ENCODE assay signal across 1 cellular context in genomic region chr16:71722801-71723536, GRCh38.
TF ChIP-seq lines count a peak whose summit lies in the region.

No MANE protein-coding gene starts in this region.

TF ChIP-seq in HepG2, 621 proteins besides CTCF, POLR2A, EP300 and RAD21 (continued from another document and continues in another):
- TF ChIP-seq, protein P1, sequence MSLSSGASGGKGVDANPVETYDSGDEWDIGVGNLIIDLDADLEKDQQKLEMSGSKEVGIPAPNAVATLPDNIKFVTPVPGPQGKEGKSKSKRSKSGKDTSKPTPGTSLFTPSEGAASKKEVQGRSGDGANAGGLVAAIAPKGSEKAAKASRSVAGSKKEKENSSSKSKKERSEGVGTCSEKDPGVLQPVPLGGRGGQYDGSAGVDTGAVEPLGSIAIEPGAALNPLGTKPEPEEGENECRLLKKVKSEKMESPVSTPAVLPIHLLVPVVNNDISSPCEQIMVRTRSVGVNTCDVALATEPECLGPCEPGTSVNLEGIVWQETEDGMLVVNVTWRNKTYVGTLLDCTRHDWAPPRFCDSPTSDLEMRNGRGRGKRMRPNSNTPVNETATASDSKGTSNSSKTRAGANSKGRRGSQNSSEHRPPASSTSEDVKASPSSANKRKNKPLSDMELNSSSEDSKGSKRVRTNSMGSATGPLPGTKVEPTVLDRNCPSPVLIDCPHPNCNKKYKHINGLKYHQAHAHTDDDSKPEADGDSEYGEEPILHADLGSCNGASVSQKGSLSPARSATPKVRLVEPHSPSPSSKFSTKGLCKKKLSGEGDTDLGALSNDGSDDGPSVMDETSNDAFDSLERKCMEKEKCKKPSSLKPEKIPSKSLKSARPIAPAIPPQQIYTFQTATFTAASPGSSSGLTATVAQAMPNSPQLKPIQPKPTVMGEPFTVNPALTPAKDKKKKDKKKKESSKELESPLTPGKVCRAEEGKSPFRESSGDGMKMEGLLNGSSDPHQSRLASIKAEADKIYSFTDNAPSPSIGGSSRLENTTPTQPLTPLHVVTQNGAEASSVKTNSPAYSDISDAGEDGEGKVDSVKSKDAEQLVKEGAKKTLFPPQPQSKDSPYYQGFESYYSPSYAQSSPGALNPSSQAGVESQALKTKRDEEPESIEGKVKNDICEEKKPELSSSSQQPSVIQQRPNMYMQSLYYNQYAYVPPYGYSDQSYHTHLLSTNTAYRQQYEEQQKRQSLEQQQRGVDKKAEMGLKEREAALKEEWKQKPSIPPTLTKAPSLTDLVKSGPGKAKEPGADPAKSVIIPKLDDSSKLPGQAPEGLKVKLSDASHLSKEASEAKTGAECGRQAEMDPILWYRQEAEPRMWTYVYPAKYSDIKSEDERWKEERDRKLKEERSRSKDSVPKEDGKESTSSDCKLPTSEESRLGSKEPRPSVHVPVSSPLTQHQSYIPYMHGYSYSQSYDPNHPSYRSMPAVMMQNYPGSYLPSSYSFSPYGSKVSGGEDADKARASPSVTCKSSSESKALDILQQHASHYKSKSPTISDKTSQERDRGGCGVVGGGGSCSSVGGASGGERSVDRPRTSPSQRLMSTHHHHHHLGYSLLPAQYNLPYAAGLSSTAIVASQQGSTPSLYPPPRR (CRISPR knock-in tag; IDR thresholded peaks at IDR 0.05; ENCODE audit: borderline replicate concordance) = 0 out of 2 replicates have a peak, but pooled peaks have one; percentile 47
- TF ChIP-seq, protein P2, sequence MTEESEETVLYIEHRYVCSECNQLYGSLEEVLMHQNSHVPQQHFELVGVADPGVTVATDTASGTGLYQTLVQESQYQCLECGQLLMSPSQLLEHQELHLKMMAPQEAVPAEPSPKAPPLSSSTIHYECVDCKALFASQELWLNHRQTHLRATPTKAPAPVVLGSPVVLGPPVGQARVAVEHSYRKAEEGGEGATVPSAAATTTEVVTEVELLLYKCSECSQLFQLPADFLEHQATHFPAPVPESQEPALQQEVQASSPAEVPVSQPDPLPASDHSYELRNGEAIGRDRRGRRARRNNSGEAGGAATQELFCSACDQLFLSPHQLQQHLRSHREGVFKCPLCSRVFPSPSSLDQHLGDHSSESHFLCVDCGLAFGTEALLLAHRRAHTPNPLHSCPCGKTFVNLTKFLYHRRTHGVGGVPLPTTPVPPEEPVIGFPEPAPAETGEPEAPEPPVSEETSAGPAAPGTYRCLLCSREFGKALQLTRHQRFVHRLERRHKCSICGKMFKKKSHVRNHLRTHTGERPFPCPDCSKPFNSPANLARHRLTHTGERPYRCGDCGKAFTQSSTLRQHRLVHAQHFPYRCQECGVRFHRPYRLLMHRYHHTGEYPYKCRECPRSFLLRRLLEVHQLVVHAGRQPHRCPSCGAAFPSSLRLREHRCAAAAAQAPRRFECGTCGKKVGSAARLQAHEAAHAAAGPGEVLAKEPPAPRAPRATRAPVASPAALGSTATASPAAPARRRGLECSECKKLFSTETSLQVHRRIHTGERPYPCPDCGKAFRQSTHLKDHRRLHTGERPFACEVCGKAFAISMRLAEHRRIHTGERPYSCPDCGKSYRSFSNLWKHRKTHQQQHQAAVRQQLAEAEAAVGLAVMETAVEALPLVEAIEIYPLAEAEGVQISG (CRISPR knock-in tag; IDR thresholded peaks at IDR 0.05) = peak; percentile 54; the same call in 1 of the 2 replicates
- TF ChIP-seq, protein P3, sequence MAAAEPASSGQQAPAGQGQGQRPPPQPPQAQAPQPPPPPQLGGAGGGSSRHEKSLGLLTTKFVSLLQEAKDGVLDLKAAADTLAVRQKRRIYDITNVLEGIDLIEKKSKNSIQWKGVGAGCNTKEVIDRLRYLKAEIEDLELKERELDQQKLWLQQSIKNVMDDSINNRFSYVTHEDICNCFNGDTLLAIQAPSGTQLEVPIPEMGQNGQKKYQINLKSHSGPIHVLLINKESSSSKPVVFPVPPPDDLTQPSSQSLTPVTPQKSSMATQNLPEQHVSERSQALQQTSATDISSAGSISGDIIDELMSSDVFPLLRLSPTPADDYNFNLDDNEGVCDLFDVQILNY (CRISPR knock-in tag; conservative IDR thresholded peaks at IDR 0.05) = no peak
- TF ChIP-seq AGO2 (optimal IDR thresholded peaks at IDR 0.05; ENCODE audit: low read depth, low read length) (peak; percentile 74), ZNF777 (CRISPR knock-in tag; IDR thresholded peaks at IDR 0.05) (peak; percentile 96), SMARCE1 (IDR thresholded peaks at IDR 0.05; ENCODE audit: borderline replicate concordance) (no peak), ZNF235 (CRISPR knock-in tag; IDR thresholded peaks at IDR 0.05; ENCODE audit: borderline replicate concordance) (no peak; the same call in 1 of the 2 replicates), ZFY (CRISPR knock-in tag; IDR thresholded peaks at IDR 0.05) (no peak), ZNF256 (CRISPR knock-in tag; conservative IDR thresholded peaks at IDR 0.05) (peak; percentile 57; the same call in 1 of the 2 replicates), MIXL1 (CRISPR knock-in tag; IDR thresholded peaks at IDR 0.05) (peak; percentile 17; the same call in 1 of the 2 replicates), MED1 (CRISPR knock-in tag; IDR thresholded peaks at IDR 0.05) (peak; percentile 30; the same call in 1 of the 2 replicates), KLF9 (CRISPR knock-in tag; IDR thresholded peaks at IDR 0.05; ENCODE audit: low read depth) (no peak), DNMT1 (CRISPR knock-in tag; IDR thresholded peaks at IDR 0.05) (peak; percentile 39; the same call in 1 of the 2 replicates), HNRNPUL1 (IDR thresholded peaks at IDR 0.05; ENCODE audit: low read depth, low read length) (no peak), TAF1 (CRISPR knock-in tag; IDR thresholded peaks at IDR 0.05) (no peak), ZNF891 (CRISPR knock-in tag; IDR thresholded peaks at IDR 0.05) (peak; percentile 88), ZNF605 (CRISPR knock-in tag; IDR thresholded peaks at IDR 0.05) (peak; percentile 80), NR2C2 (CRISPR knock-in tag; IDR thresholded peaks at IDR 0.05; ENCODE audit: borderline replicate concordance) (no peak; the same call in 1 of the 2 replicates), HMGXB4 (CRISPR knock-in tag; IDR thresholded peaks at IDR 0.05; ENCODE audit: borderline replicate concordance in 1 of 2, low read depth in 1 of 2) (peak; percentile 28 to 88; a peak in 3 of 4 replicates), ZFP36L2 (CRISPR knock-in tag; IDR thresholded peaks at IDR 0.05) (no peak), ATF7-NPFF (CRISPR knock-in tag; IDR thresholded peaks at IDR 0.05; ENCODE audit: low read depth) (peak; percentile 76), HDAC2 (CRISPR knock-in tag; IDR thresholded peaks at IDR 0.05) (peak; percentile 38; the same call in 1 of the 2 replicates), CBX5 (CRISPR knock-in tag; IDR thresholded peaks at IDR 0.05; ENCODE audit: borderline replicate concordance) (peak; percentile 74; the same call in 1 of the 2 replicates), RFX5 (IDR thresholded peaks at IDR 0.05; ENCODE audit: low read depth, low read length) (no peak), ZNF331 (CRISPR knock-in tag; IDR thresholded peaks at IDR 0.05) (peak; percentile 82), ZNF652 (CRISPR knock-in tag; IDR thresholded peaks at IDR 0.05; ENCODE audit: borderline replicate concordance, low read depth) (no peak), ZBTB2 (CRISPR knock-in tag; IDR thresholded peaks at IDR 0.05; ENCODE audit: low read depth) (no peak; the same call in 1 of the 2 replicates), ZNF280D (CRISPR knock-in tag; IDR thresholded peaks at IDR 0.05) (0 out of 2 replicates have a peak, but pooled peaks have one; percentile 19)
- TF ChIP-seq, protein P4, sequence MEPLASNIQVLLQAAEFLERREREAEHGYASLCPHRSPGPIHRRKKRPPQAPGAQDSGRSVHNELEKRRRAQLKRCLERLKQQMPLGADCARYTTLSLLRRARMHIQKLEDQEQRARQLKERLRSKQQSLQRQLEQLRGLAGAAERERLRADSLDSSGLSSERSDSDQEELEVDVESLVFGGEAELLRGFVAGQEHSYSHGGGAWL (CRISPR knock-in tag; IDR thresholded peaks at IDR 0.05) = peak; percentile 53; the same call in 1 of the 2 replicates
- TF ChIP-seq, protein P5, sequence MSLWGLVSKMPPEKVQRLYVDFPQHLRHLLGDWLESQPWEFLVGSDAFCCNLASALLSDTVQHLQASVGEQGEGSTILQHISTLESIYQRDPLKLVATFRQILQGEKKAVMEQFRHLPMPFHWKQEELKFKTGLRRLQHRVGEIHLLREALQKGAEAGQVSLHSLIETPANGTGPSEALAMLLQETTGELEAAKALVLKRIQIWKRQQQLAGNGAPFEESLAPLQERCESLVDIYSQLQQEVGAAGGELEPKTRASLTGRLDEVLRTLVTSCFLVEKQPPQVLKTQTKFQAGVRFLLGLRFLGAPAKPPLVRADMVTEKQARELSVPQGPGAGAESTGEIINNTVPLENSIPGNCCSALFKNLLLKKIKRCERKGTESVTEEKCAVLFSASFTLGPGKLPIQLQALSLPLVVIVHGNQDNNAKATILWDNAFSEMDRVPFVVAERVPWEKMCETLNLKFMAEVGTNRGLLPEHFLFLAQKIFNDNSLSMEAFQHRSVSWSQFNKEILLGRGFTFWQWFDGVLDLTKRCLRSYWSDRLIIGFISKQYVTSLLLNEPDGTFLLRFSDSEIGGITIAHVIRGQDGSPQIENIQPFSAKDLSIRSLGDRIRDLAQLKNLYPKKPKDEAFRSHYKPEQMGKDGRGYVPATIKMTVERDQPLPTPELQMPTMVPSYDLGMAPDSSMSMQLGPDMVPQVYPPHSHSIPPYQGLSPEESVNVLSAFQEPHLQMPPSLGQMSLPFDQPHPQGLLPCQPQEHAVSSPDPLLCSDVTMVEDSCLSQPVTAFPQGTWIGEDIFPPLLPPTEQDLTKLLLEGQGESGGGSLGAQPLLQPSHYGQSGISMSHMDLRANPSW (CRISPR knock-in tag; IDR thresholded peaks at IDR 0.05; ENCODE audit: borderline replicate concordance) = no peak
- TF ChIP-seq, protein P6, sequence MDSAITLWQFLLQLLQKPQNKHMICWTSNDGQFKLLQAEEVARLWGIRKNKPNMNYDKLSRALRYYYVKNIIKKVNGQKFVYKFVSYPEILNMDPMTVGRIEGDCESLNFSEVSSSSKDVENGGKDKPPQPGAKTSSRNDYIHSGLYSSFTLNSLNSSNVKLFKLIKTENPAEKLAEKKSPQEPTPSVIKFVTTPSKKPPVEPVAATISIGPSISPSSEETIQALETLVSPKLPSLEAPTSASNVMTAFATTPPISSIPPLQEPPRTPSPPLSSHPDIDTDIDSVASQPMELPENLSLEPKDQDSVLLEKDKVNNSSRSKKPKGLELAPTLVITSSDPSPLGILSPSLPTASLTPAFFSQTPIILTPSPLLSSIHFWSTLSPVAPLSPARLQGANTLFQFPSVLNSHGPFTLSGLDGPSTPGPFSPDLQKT (CRISPR knock-in tag; IDR thresholded peaks at IDR 0.05; ENCODE audit: borderline replicate concordance) = no peak
